16 cellular contexts compared by ENCODE assay signal in the genomic region with DNA sequence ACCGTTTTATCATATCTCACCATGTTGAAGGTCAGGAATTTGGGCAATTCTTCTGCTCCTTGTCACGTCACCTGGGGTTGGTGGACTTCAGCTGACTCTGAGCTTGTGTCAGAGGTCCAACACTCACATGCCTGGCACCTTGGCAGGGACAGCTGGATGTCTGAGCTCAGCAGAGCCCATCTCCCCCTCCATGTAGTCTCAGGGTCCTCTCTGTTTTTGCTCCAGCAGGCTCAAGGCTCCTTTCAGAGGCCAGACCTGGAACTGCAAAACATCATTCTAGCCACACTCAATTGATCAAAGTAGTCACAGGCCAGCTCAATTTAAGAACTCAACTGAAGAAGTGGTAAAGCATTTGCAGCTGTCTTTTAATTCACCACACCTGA. TPM values are rescaled to one million over a fixed set of nuclear protein-coding genes. Genes with fewer than 3 reads are reported as not detected.
DNase-seq lines count a peak whose midpoint lies in the region; ATAC-seq and TF ChIP-seq lines count a peak whose summit lies in the region.
"Had no signal": no experiment of that assay in that cellular context is flagged by ENCODE, and none has a peak within 500 bp of the region (broad histone marks: within the 10 kb centered on the region; RNA-seq: fewer than 3 reads in every experiment).

No MANE protein-coding gene starts in this region.

- H2BK5ac ChIP-seq in mesendoderm (ENCODE audit: low read length), result peak overlapping the region; percentile 5

- no peaks in the 10 kb centered on the region for H3K36me3 Mint-ChIP-seq in stimulated activated effector memory CD8-positive, alpha-beta T cell treated with anti-CD3 and anti-CD28 coated beads, Interleukin-12 subunit alpha, Interleukin-12 subunit beta, amount 100 ng/mL, for 72 hours
- H3K36me3 Mint-ChIP-seq: CD14-positive monocyte; naive thymus-derived CD8-positive, alpha-beta T cell had no signal

- no peak overlapping the region for H3K4me3 Mint-ChIP-seq in stimulated activated effector memory CD8-positive, alpha-beta T cell treated with anti-CD3 and anti-CD28 coated beads, Interleukin-12 subunit alpha, Interleukin-12 subunit beta, amount 100 ng/mL, for 72 hours
- H3K4me3 Mint-ChIP-seq: activated CD4-positive, alpha-beta memory T cell treated with anti-CD3 and anti-CD28 coated beads, Interleukin-2, amount 10 ng/mL, durations not matched to agents 7 days and 5 days; CD14-positive monocyte; naive thymus-derived CD8-positive, alpha-beta T cell had no signal

- ATAC-seq in stimulated activated effector memory CD8-positive, alpha-beta T cell treated with anti-CD3 and anti-CD28 coated beads, Interleukin-12 subunit alpha, Interleukin-12 subunit beta, amount 100 ng/mL, for 72 hours, result no peak
- ATAC-seq in GM19397 (IDR thresholded peaks at IDR 0.05; ENCODE audit: unreplicated experiment), result no peak
- ATAC-seq: naive thymus-derived CD8-positive, alpha-beta T cell had no signal

- H3K79me1 ChIP-seq in mesendoderm (ENCODE audit: low read length), result no peaks in the 10 kb centered on the region

- H3K27ac Mint-ChIP-seq in stimulated activated effector memory CD8-positive, alpha-beta T cell treated with anti-CD3 and anti-CD28 coated beads, Interleukin-12 subunit alpha, Interleukin-12 subunit beta, amount 100 ng/mL, for 72 hours, result no peak overlapping the region
- H3K27ac Mint-ChIP-seq: activated CD4-positive, alpha-beta memory T cell treated with anti-CD3 and anti-CD28 coated beads, Interleukin-2, amount 10 ng/mL, durations not matched to agents 7 days and 5 days; activated T-helper 2 cell treated with anti-CD3 and anti-CD28 coated beads, Interferon-gamma antibody, Interleukin-2, Interleukin-4, amounts not matched to agents 10 μg/mL and 5 μg/mL and 100 μg/mL, durations not matched to agents 14 hours and 24 hours and 36 hours; CD14-positive monocyte; naive thymus-derived CD8-positive, alpha-beta T cell had no signal

- POLR2A ChIA-PET in HEK293T (lab: Yijun Ruan, JAX), result no interaction called here

- H2BK120ac ChIP-seq in mesendoderm (ENCODE audit: low read depth, low read length), result no peak overlapping the region

- H3K4me3 ChIP-seq in WERI-Rb-1 (ENCODE audit: low read depth, low read length) (no peak overlapping the region), mesendoderm (ENCODE audit: low read length) (no peak overlapping the region)

- H3K9me3 ChIP-seq in WERI-Rb-1 (ENCODE audit: severe bottlenecking), result no peaks in the 10 kb centered on the region

- no peak overlapping the region for H4K8ac ChIP-seq in mesendoderm (ENCODE audit: low read depth, low read length)

- H4K5ac ChIP-seq in mesendoderm (ENCODE audit: low read length), result no peak overlapping the region

- WGBS in mesendoderm (ENCODE audit: extremely low coverage, insufficient coverage, low lambda C conversion rate), result no CpG with 5 or more reads among the region's 2 CpGs

- no peak overlapping the region for H2BK15ac ChIP-seq in mesendoderm (replicated peaks; ENCODE audit: low read depth)

- no peaks in the 10 kb centered on the region for H3K79me2 ChIP-seq in mesendoderm (ENCODE audit: control insufficient read depth, insufficient read depth, low read length)

- H3K4me1 ChIP-seq in mesendoderm (ENCODE audit: control insufficient read depth, low read depth, low read length), result peaks cover 4% of the 10 kb centered on the region

- H3K27ac ChIP-seq in WERI-Rb-1 (no peak overlapping the region), mesendoderm (ENCODE audit: low read depth, low read length) (no peak overlapping the region)

- no peak overlapping the region for H3K18ac ChIP-seq in mesendoderm (ENCODE audit: low read length)

- peak; percentile 31 for DNase-seq in HEK293T (ENCODE audit: extremely low spot score)
- DNase-seq in WERI-Rb-1, result peak; percentile 34
- DNase-seq in mesendoderm, result peak; percentile 61
- no peak for DNase-seq in NCI-H1694 (lab: John Stamatoyannopoulos, UW)
- no peak for DNase-seq in stimulated activated effector memory CD8-positive, alpha-beta T cell treated with anti-CD3 and anti-CD28 coated beads, Interleukin-12 subunit alpha, Interleukin-12 subunit beta, amount 100 ng/mL, for 72 hours (ENCODE audit: low spot score in 2 of 2)
- DNase-seq in effector CD8-positive, alpha-beta T cell (lab: John Stamatoyannopoulos, UW), result no peak
- DNase-seq: activated CD4-positive, alpha-beta memory T cell treated with anti-CD3 and anti-CD28 coated beads, Interleukin-2, amount 10 ng/mL, durations not matched to agents 7 days and 5 days; aorta; naive thymus-derived CD8-positive, alpha-beta T cell; NCI-H1092; NCI-H446 treated with DMSO at 0.1 percent for 48 hours; RPMI8226 had no signal

- H3K9me3 Mint-ChIP-seq in stimulated activated effector memory CD8-positive, alpha-beta T cell treated with anti-CD3 and anti-CD28 coated beads, Interleukin-12 subunit alpha, Interleukin-12 subunit beta, amount 100 ng/mL, for 72 hours, result no peaks in the 10 kb centered on the region
- H3K9me3 Mint-ChIP-seq: activated CD4-positive, alpha-beta memory T cell treated with anti-CD3 and anti-CD28 coated beads, Interleukin-2, amount 10 ng/mL, durations not matched to agents 7 days and 5 days; activated T-helper 2 cell treated with anti-CD3 and anti-CD28 coated beads, Interferon-gamma antibody, Interleukin-2, Interleukin-4, amounts not matched to agents 10 μg/mL and 5 μg/mL and 100 μg/mL, durations not matched to agents 14 hours and 24 hours and 36 hours; naive thymus-derived CD8-positive, alpha-beta T cell had no signal

- TF ChIP-seq CTCF in GM12873 (IDR thresholded peaks at IDR 0.05; ENCODE audit: insufficient read depth, low read depth, low read length, missing control alignments) (peak; percentile 46), WERI-Rb-1 (IDR thresholded peaks at IDR 0.05; ENCODE audit: low read depth, low read length) (peak; percentile 40; the same call in 1 of the 2 replicates)

- no peaks in the 10 kb centered on the region for H3K4me1 Mint-ChIP-seq in stimulated activated effector memory CD8-positive, alpha-beta T cell treated with anti-CD3 and anti-CD28 coated beads, Interleukin-12 subunit alpha, Interleukin-12 subunit beta, amount 100 ng/mL, for 72 hours
- H3K4me1 Mint-ChIP-seq: activated CD4-positive, alpha-beta memory T cell treated with anti-CD3 and anti-CD28 coated beads, Interleukin-2, amount 10 ng/mL, durations not matched to agents 7 days and 5 days; CD14-positive monocyte; naive thymus-derived CD8-positive, alpha-beta T cell had no signal

- no peak overlapping the region for H3K9ac ChIP-seq in mesendoderm (ENCODE audit: low read length)

- H3K27me3 ChIP-seq in WERI-Rb-1 (ENCODE audit: insufficient read depth, low read depth, severe bottlenecking) (no peaks in the 10 kb centered on the region), mesendoderm (ENCODE audit: insufficient read depth, low read length, poor library complexity) (no peaks in the 10 kb centered on the region)

- H3K36me3 ChIP-seq in WERI-Rb-1 (no peaks in the 10 kb centered on the region), mesendoderm (ENCODE audit: control insufficient read depth, insufficient read depth, low read length) (no peaks in the 10 kb centered on the region)

- no peak overlapping the region for H3K23ac ChIP-seq in mesendoderm (ENCODE audit: low read length)

- no peak overlapping the region for H2AK5ac ChIP-seq in mesendoderm (ENCODE audit: low read length)

- no peak overlapping the region for H3K4me2 ChIP-seq in mesendoderm (ENCODE audit: low read length)

- CTCF ChIA-PET in HEK293T (lab: Yijun Ruan, JAX), result interaction anchor here (1.2 kb wide), 1 partner anchor 9 kb away, joined by 3 read pairs; no protein-coding TSS in a partner anchor

- peak overlapping the region; percentile 8 for H3K56ac ChIP-seq in mesendoderm (ENCODE audit: low read length)

- no peak overlapping the region for H3K4ac ChIP-seq in mesendoderm (ENCODE audit: low read depth, low read length)

TF ChIP-seq in HEK293T, 16 proteins besides CTCF, POLR2A, EP300 and RAD21:
- TF ChIP-seq PKNOX1 (IDR thresholded peaks at IDR 0.05) (no peak), TARDBP (IDR thresholded peaks at IDR 0.05) (no peak), BHLHE40 (IDR thresholded peaks at IDR 0.05; ENCODE audit: borderline replicate concordance) (no peak)

RNA-seq across cellular contexts. Expression of gene EDNRA, which starts 45.4 kb away (rescaled TPM):
- polyA plus RNA-seq in mesendoderm (2013, experiment 1 of 2), result 1.3 TPM
- polyA plus RNA-seq in mesendoderm (2013, experiment 2 of 2), result 1.5 TPM
- polyA plus RNA-seq: CD14-positive monocyte; naive thymus-derived CD8-positive, alpha-beta T cell had no signal

Comparison
In these comparisons a context has a peak if more than half of its experiments do, and no peak if none do; other contexts are left out.
1. DNase-seq: peak in HEK293T (single experiment), WERI-Rb-1 (single experiment) and mesendoderm (single experiment); none in NCI-H1694 (single experiment), stimulated activated effector memory CD8-positive, alpha-beta T cell treated with anti-CD3 and anti-CD28 coated beads, Interleukin-12 subunit alpha, Interleukin-12 subunit beta, amount 100 ng/mL, for 72 hours (0 of 2) and effector CD8-positive, alpha-beta T cell (single experiment).